20 cellular contexts compared by ENCODE assay signal in the genomic region with DNA sequence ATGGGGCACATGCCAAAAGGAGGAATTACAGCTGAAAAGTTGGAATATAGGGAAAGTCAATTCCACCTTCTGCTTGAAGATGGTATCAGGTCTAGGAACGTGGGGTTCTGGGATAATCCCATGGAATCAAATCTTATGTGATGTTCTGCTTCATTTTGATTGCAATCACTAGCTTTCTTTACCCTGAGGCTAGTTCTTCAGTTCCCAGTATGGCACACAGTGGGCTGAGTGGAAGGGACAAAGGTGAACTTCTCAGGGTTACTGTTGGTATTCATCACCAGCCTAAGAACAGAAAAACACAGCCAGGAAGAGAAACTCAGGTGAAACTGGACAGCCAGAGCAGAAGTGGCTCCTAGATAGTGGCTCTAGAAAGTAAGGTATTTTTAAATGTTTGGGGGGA.
DNase-seq lines count a peak whose midpoint lies in the region; ATAC-seq, FAIRE-seq and TF ChIP-seq lines count a peak whose summit lies in the region.
"Had no signal": no experiment of that assay in that cellular context is flagged by ENCODE, and none has a peak within 500 bp of the region (broad histone marks: within the 10 kb centered on the region; RNA-seq: fewer than 3 reads in every experiment).

No MANE protein-coding gene starts in this region.

- H3K4me3 ChIP-seq in A549 (no peak overlapping the region), K562 (no peak overlapping the region)
- H3K4me3 ChIP-seq: BLaER1 had no signal

- no peak for ATAC-seq in A549
- no peak for ATAC-seq in K562
- no peak for ATAC-seq in GM18873 (IDR thresholded peaks at IDR 0.05; ENCODE audit: low FRiP score, unreplicated experiment)
- no peak for ATAC-seq in HG02840 (IDR thresholded peaks at IDR 0.05; ENCODE audit: low FRiP score, unreplicated experiment)
- ATAC-seq in activated naive CD8-positive, alpha-beta T cell treated with anti-CD3 and anti-CD28 coated beads, Interleukin-2, amount 50 U/mL, for 24 hours, result no peak
- ATAC-seq in HG02571 (IDR thresholded peaks at IDR 0.05; ENCODE audit: unreplicated experiment), result no peak

- FAIRE-seq in A549 (lab: Jason Lieb, UNC) (no peak), K562 (lab: Jason Lieb, UNC) (no peak)

- TF ChIP-seq EP300 in A549 (IDR thresholded peaks at IDR 0.05) (no peak), K562 (IDR thresholded peaks at IDR 0.05; ENCODE audit: low read length) (no peak)

- intact Hi-C loops in Calu3 (cut with micrococcal nuclease; ENCODE audit: unreplicated experiment), result no loop called here
- intact Hi-C loops in K562 (cut with micrococcal nuclease), result loop anchor here (10.0 kb wide), 1 partner anchor 188 kb away; no protein-coding TSS in a partner anchor

- TF ChIP-seq CTCF in A549 (IDR thresholded peaks at IDR 0.05) (no peak), Calu3 (IDR thresholded peaks at IDR 0.05; ENCODE audit: unreplicated experiment) (no peak), K562 (IDR thresholded peaks at IDR 0.05 in 2 of 3, conservative IDR thresholded peaks at IDR 0.05 in 1 of 3; ENCODE audit: insufficient read depth in 2 of 3, low read depth in 1 of 3, low read length in 3 of 3) (no peak), mesothelial cell of epicardium (IDR thresholded peaks at IDR 0.05; ENCODE audit: unreplicated experiment) (no peak)

- TF ChIP-seq POLR2A in A549 (IDR thresholded peaks at IDR 0.05; ENCODE audit: low read length), result no peak
- TF ChIP-seq POLR2A in K562 (conservative IDR thresholded peaks at IDR 0.05), result no peak

- DNase-seq in A549 (ENCODE audit: low read depth in 1 of 2, low spot score in 1 of 2) (peak in 1 of 2 experiments; percentile 16), Calu3 (no peak), K562 (ENCODE audit: extremely low read depth in 1 of 4, low spot score in 3 of 4) (no peak), mesothelial cell of epicardium (ENCODE audit: low spot score in 2 of 2, unreplicated experiment in 2 of 2) (no peak)
- DNase-seq in activated naive CD8-positive, alpha-beta T cell treated with anti-CD3 and anti-CD28 coated beads, Interleukin-2, amount 50 U/mL, for 24 hours, result no peak
- DNase-seq: activated CD4-positive, alpha-beta T cell treated with anti-CD3 and anti-CD28 coated beads, Interleukin-2, amount 50 U/mL, for 1 hour; activated T-cell treated with anti-CD3 and anti-CD28 coated beads, Interleukin-2, amount 50 U/mL, for 24 hours; central memory CD4-positive, alpha-beta T cell; DMS153; effector CD8-positive, alpha-beta T cell; hypothalamus; KG1; NCI-H1105 treated with DMSO at 0.1 percent for 48 hours; NCI-H748 treated with DMSO at 0.1 percent for 48 hours; stimulated activated CD4-positive, alpha-beta T cell treated with anti-CD3 and anti-CD28 coated beads, Interleukin-4, amount 100 ng/mL, for 1 hour; substantia nigra had no signal

- H3K4me1 Mint-ChIP-seq in Calu3 (ENCODE audit: low read depth, unreplicated experiment), result peaks cover 68% of the 10 kb centered on the region
- peaks cover 38% of the 10 kb centered on the region for H3K4me1 Mint-ChIP-seq in mesothelial cell of epicardium
- H3K4me1 Mint-ChIP-seq in activated naive CD8-positive, alpha-beta T cell treated with anti-CD3 and anti-CD28 coated beads, Interleukin-2, amount 50 U/mL, for 24 hours, result peaks cover 27% of the 10 kb centered on the region

- no peaks in the 10 kb centered on the region for H3K9me3 Mint-ChIP-seq in Calu3 (ENCODE audit: low read depth, unreplicated experiment)
- H3K9me3 Mint-ChIP-seq in mesothelial cell of epicardium, result peaks cover 33% of the 10 kb centered on the region
- H3K9me3 Mint-ChIP-seq in activated naive CD8-positive, alpha-beta T cell treated with anti-CD3 and anti-CD28 coated beads, Interleukin-2, amount 50 U/mL, for 24 hours, result peaks cover 5% of the 10 kb centered on the region
- H3K9me3 Mint-ChIP-seq: activated T-cell treated with anti-CD3 and anti-CD28 coated beads, Interleukin-2, amount 50 U/mL, for 24 hours had no signal

- 79% methylated on average over 1 of the region's 1 CpG for WGBS in A549 (ENCODE audit: missing lambda C conversion rate)
- WGBS in K562 (ENCODE audit: insufficient coverage, low coverage, missing lambda C conversion rate), result 42% methylated on average over 1 of the region's 1 CpG

- in situ Hi-C loops in K562 (cut with MboI), result no loop called here

- no peaks in the 10 kb centered on the region for H3K27me3 ChIP-seq in K562 (ENCODE audit: control insufficient read depth in 2 of 2, insufficient read depth in 2 of 2, low read length in 2 of 2)
- H3K27me3 ChIP-seq: BLaER1 had no signal

- TF ChIP-seq RAD21 in A549 (conservative IDR thresholded peaks at IDR 0.05 in 1 of 2, IDR thresholded peaks at IDR 0.05 in 1 of 2), result no peak
- no peak for TF ChIP-seq RAD21 in K562 (CRISPR knock-in tag; conservative IDR thresholded peaks at IDR 0.05 in 1 of 2, IDR thresholded peaks at IDR 0.05 in 1 of 2)

- H3K27ac ChIP-seq in A549 (peak overlapping the region; percentile 84 to 95), K562 (ENCODE audit: extremely low read depth, low read depth, low read length) (peak overlapping the region; percentile 94; the same call in 2 of the 3 replicates)
- H3K27ac ChIP-seq: BLaER1 had no signal

- no peaks in the 10 kb centered on the region for H3K79me2 ChIP-seq in K562 (ENCODE audit: control insufficient read depth, insufficient read depth, low read length)

- peaks cover 33% of the 10 kb centered on the region for H3K4me1 ChIP-seq in A549
- peaks cover 4 to 23% of the 10 kb centered on the region in 2 experiments; a peak in 4 of 5 replicates for H3K4me1 ChIP-seq in K562 (replicated peaks in 1 of 2; ENCODE audit: control insufficient read depth in 2 of 2, insufficient read depth in 2 of 2, low read length in 2 of 2)
- H3K4me1 ChIP-seq: BLaER1 had no signal

- peak overlapping the region; percentile 39 for H3K4me2 ChIP-seq in A549
- H3K4me2 ChIP-seq in K562 (ENCODE audit: insufficient read depth, low read length), result no peak overlapping the region
- H3K4me2 ChIP-seq: BLaER1 had no signal

- no peaks in the 10 kb centered on the region for H3K36me3 ChIP-seq in K562 (ENCODE audit: control insufficient read depth, insufficient read depth, low read length)
- H3K36me3 ChIP-seq: BLaER1 had no signal

- no peak overlapping the region for H3K9ac ChIP-seq in K562 (ENCODE audit: insufficient read depth in 1 of 2, low read depth in 2 of 2, low read length in 2 of 2)
- H3K9ac ChIP-seq: BLaER1 had no signal

- H3K9me1 ChIP-seq in K562 (ENCODE audit: control insufficient read depth, insufficient read depth, low read length), result no peaks in the 10 kb centered on the region

- H3K36me3 Mint-ChIP-seq in Calu3 (ENCODE audit: insufficient read depth, unreplicated experiment), result peaks cover 12% of the 10 kb centered on the region
- peaks cover 5% of the 10 kb centered on the region for H3K36me3 Mint-ChIP-seq in mesothelial cell of epicardium
- H3K36me3 Mint-ChIP-seq in activated naive CD8-positive, alpha-beta T cell treated with anti-CD3 and anti-CD28 coated beads, Interleukin-2, amount 50 U/mL, for 24 hours (ENCODE audit: low read depth), result no peaks in the 10 kb centered on the region

- TSS peak; percentile 64 for BruUV-seq in Calu3 (replicated peaks; lab: Mats Ljungman, UMichigan)
- BruUV-seq in K562 (replicated peaks; lab: Mats Ljungman, UMichigan), result TSS peak; percentile 30

- CTCF ChIA-PET in A549 (lab: Yijun Ruan, JAX), result interaction anchor here (0.7 kb wide), 1 partner anchor 89 kb away, joined by 3 read pairs; no protein-coding TSS in a partner anchor
- CTCF ChIA-PET in Calu3 (lab: Charles Lee), result no interaction called here
- CTCF ChIA-PET in K562 (lab: Yijun Ruan, JAX; ENCODE audit: low intra/inter-chr PET ratio), result no interaction called here

- H2AFZ ChIP-seq in K562 (ENCODE audit: low read depth, low read length), result peak overlapping the region; percentile 67

- no peaks in the 10 kb centered on the region for H4K20me1 ChIP-seq in K562 (replicated peaks; ENCODE audit: control insufficient read depth, insufficient read depth, low read length)
- H4K20me1 ChIP-seq: BLaER1 had no signal

- H3K9me3 ChIP-seq in A549 (peaks cover 6% of the 10 kb centered on the region; the same call in 1 of the 3 replicates), K562 (replicated peaks; ENCODE audit: control insufficient read depth, insufficient read depth, low read depth, low read length) (peaks cover 4% of the 10 kb centered on the region)

- H3K27ac Mint-ChIP-seq in Calu3 (ENCODE audit: unreplicated experiment), result peak overlapping the region; percentile 97
- peak overlapping the region; percentile 70 for H3K27ac Mint-ChIP-seq in mesothelial cell of epicardium
- no peak overlapping the region for H3K27ac Mint-ChIP-seq in activated naive CD8-positive, alpha-beta T cell treated with anti-CD3 and anti-CD28 coated beads, Interleukin-2, amount 50 U/mL, for 24 hours

- POLR2A ChIA-PET in A549 (lab: Yijun Ruan, JAX) (interaction anchor here (0.6 to 0.7 kb wide), 2 partner anchors 41 to 1289 kb away, joined by 3 read pairs; no protein-coding TSS in a partner anchor), K562 (lab: Yijun Ruan, JAX) (no interaction called here)

- H3K27me3 Mint-ChIP-seq in Calu3 (ENCODE audit: unreplicated experiment), result no peaks in the 10 kb centered on the region
- H3K27me3 Mint-ChIP-seq in mesothelial cell of epicardium (ENCODE audit: low read depth), result no peaks in the 10 kb centered on the region
- H3K27me3 Mint-ChIP-seq in activated naive CD8-positive, alpha-beta T cell treated with anti-CD3 and anti-CD28 coated beads, Interleukin-2, amount 50 U/mL, for 24 hours, result no peaks in the 10 kb centered on the region
- H3K27me3 Mint-ChIP-seq: activated T-cell treated with anti-CD3 and anti-CD28 coated beads, Interleukin-2, amount 50 U/mL, for 24 hours had no signal

- H3K4me3 Mint-ChIP-seq in Calu3 (ENCODE audit: low read depth, unreplicated experiment), result peak overlapping the region; percentile 48
- no peak overlapping the region for H3K4me3 Mint-ChIP-seq in mesothelial cell of epicardium
- no peak overlapping the region for H3K4me3 Mint-ChIP-seq in activated naive CD8-positive, alpha-beta T cell treated with anti-CD3 and anti-CD28 coated beads, Interleukin-2, amount 50 U/mL, for 24 hours
- H3K4me3 Mint-ChIP-seq: activated T-cell treated with anti-CD3 and anti-CD28 coated beads, Interleukin-2, amount 50 U/mL, for 24 hours had no signal
